ENCODE assay signal across 23 cellular contexts in genomic region chr11:68714047-68714856, GRCh38. TPM values are rescaled to one million over a fixed set of nuclear protein-coding genes. Genes with fewer than 3 reads are reported as not detected.
DNase-seq lines count a peak whose midpoint lies in the region; ATAC-seq and TF ChIP-seq lines count a peak whose summit lies in the region.
"Had no signal": no experiment of that assay in that cellular context is flagged by ENCODE, and none has a peak within 500 bp of the region (broad histone marks: within the 10 kb centered on the region; RNA-seq: fewer than 3 reads in every experiment).

No MANE protein-coding gene starts in this region.

- TF ChIP-seq CTCF in glutamatergic neuron (IDR thresholded peaks at IDR 0.05; ENCODE audit: partially characterized antibody, unreplicated experiment) = no peak

- peak overlapping the region; percentile 34 for H3K27ac Mint-ChIP-seq in activated naive CD8-positive, alpha-beta T cell treated with anti-CD3 and anti-CD28 coated beads, Interleukin-2, amount 10 ng/mL, durations not matched to agents 7 days and 5 days
- H3K27ac Mint-ChIP-seq in activated naive CD8-positive, alpha-beta T cell treated with anti-CD3 and anti-CD28 coated beads, Interleukin-2, amount 50 U/mL, for 24 hours = no peak overlapping the region
- H3K27ac Mint-ChIP-seq in glutamatergic neuron (ENCODE audit: unreplicated experiment) = no peak overlapping the region
- H3K27ac Mint-ChIP-seq: activated CD4-positive, alpha-beta T cell treated with anti-CD3 and anti-CD28 coated beads, Interleukin-2, amount 10 ng/mL, durations not matched to agents 7 days and 5 days; brain; stimulated activated naive CD8-positive, alpha-beta T cell treated with anti-CD3 and anti-CD28 coated beads, Interleukin-15, Interleukin-2, amounts not matched to agents 100 ng/mL and 50 ng/mL, for 24 hours had no signal

- no peaks in the 10 kb centered on the region for H3K27me3 Mint-ChIP-seq in activated naive CD8-positive, alpha-beta T cell treated with anti-CD3 and anti-CD28 coated beads, Interleukin-2, amount 10 ng/mL, durations not matched to agents 7 days and 5 days
- H3K27me3 Mint-ChIP-seq in activated naive CD8-positive, alpha-beta T cell treated with anti-CD3 and anti-CD28 coated beads, Interleukin-2, amount 50 U/mL, for 24 hours = no peaks in the 10 kb centered on the region
- no peaks in the 10 kb centered on the region for H3K27me3 Mint-ChIP-seq in glutamatergic neuron (ENCODE audit: unreplicated experiment)
- H3K27me3 Mint-ChIP-seq: stimulated activated naive CD8-positive, alpha-beta T cell treated with anti-CD3 and anti-CD28 coated beads, Interleukin-15, Interleukin-2, amounts not matched to agents 100 ng/mL and 50 ng/mL, for 24 hours had no signal

- peaks cover 3% of the 10 kb centered on the region for H3K9me3 Mint-ChIP-seq in activated naive CD8-positive, alpha-beta T cell treated with anti-CD3 and anti-CD28 coated beads, Interleukin-2, amount 10 ng/mL, durations not matched to agents 7 days and 5 days
- H3K9me3 Mint-ChIP-seq in activated naive CD8-positive, alpha-beta T cell treated with anti-CD3 and anti-CD28 coated beads, Interleukin-2, amount 50 U/mL, for 24 hours = peaks cover 4% of the 10 kb centered on the region
- no peaks in the 10 kb centered on the region for H3K9me3 Mint-ChIP-seq in glutamatergic neuron (ENCODE audit: unreplicated experiment)

- no peak for DNase-seq in activated naive CD8-positive, alpha-beta T cell treated with anti-CD3 and anti-CD28 coated beads, Interleukin-2, amount 10 ng/mL, durations not matched to agents 7 days and 5 days
- DNase-seq in activated naive CD8-positive, alpha-beta T cell treated with anti-CD3 and anti-CD28 coated beads, Interleukin-2, amount 50 U/mL, for 24 hours = no peak
- DNase-seq in astrocyte of the hippocampus (ENCODE audit: low read depth, low spot score) (peak; percentile 6), medulla oblongata (ENCODE audit: extremely low spot score) (peak; percentile 58), KBM-7 (no peak), glutamatergic neuron (no peak)
- DNase-seq in NK-92 treated with Interleukin-12 subunit alpha and Interleukin-12 subunit beta, amount 100 ng/mL, for 24 hours (lab: John Stamatoyannopoulos, UW) = no peak
- DNase-seq: activated CD4-positive, alpha-beta T cell treated with anti-CD3 and anti-CD28 coated beads, Interleukin-2, amount 10 ng/mL, durations not matched to agents 7 days and 5 days; activated gamma-delta T cell treated with Interleukin-2 at 50 U/mL for 16 hours; activated T-cell treated with anti-CD3 and anti-CD28 coated beads, Interleukin-2, amount 50 U/mL, for 4 hours; adrenal gland; DMS79; GF-D8; HCEC 1CT; mammary epithelial cell; MM.1S; NCI-H2081; OCI-M1; T-helper 9 cell; uterus had no signal

- H3K36me3 Mint-ChIP-seq in activated naive CD8-positive, alpha-beta T cell treated with anti-CD3 and anti-CD28 coated beads, Interleukin-2, amount 10 ng/mL, durations not matched to agents 7 days and 5 days = no peaks in the 10 kb centered on the region
- peaks cover 3% of the 10 kb centered on the region for H3K36me3 Mint-ChIP-seq in activated naive CD8-positive, alpha-beta T cell treated with anti-CD3 and anti-CD28 coated beads, Interleukin-2, amount 50 U/mL, for 24 hours (ENCODE audit: low read depth)
- peaks cover 17% of the 10 kb centered on the region for H3K36me3 Mint-ChIP-seq in glutamatergic neuron (ENCODE audit: unreplicated experiment)
- H3K36me3 Mint-ChIP-seq: brain had no signal

- POLR2A ChIA-PET in activated naive CD8-positive, alpha-beta T cell treated with anti-CD3 and anti-CD28 coated beads, Interleukin-2, amount 10 ng/mL, durations not matched to agents 7 days and 5 days (lab: Charles Lee) = no interaction called here

- ATAC-seq in activated naive CD8-positive, alpha-beta T cell treated with anti-CD3 and anti-CD28 coated beads, Interleukin-2, amount 10 ng/mL, durations not matched to agents 7 days and 5 days (ENCODE audit: low read depth) = no peak
- ATAC-seq in activated naive CD8-positive, alpha-beta T cell treated with anti-CD3 and anti-CD28 coated beads, Interleukin-2, amount 50 U/mL, for 24 hours = no peak
- ATAC-seq in GM18511 (IDR thresholded peaks at IDR 0.05; ENCODE audit: unreplicated experiment) = no peak
- ATAC-seq: activated T-cell treated with anti-CD3 and anti-CD28 coated beads, Interleukin-2, amount 50 U/mL, for 4 hours had no signal

- H3K4me3 Mint-ChIP-seq in activated naive CD8-positive, alpha-beta T cell treated with anti-CD3 and anti-CD28 coated beads, Interleukin-2, amount 10 ng/mL, durations not matched to agents 7 days and 5 days = no peak overlapping the region
- no peak overlapping the region for H3K4me3 Mint-ChIP-seq in activated naive CD8-positive, alpha-beta T cell treated with anti-CD3 and anti-CD28 coated beads, Interleukin-2, amount 50 U/mL, for 24 hours
- H3K4me3 Mint-ChIP-seq in glutamatergic neuron (ENCODE audit: unreplicated experiment) = no peak overlapping the region
- H3K4me3 Mint-ChIP-seq: activated CD4-positive, alpha-beta T cell treated with anti-CD3 and anti-CD28 coated beads, Interleukin-2, amount 10 ng/mL, durations not matched to agents 7 days and 5 days; activated T-cell treated with anti-CD3 and anti-CD28 coated beads, Interleukin-2, amount 50 U/mL, for 4 hours; brain; stimulated activated naive CD8-positive, alpha-beta T cell treated with anti-CD3 and anti-CD28 coated beads, Interleukin-15, Interleukin-2, amounts not matched to agents 100 ng/mL and 50 ng/mL, for 24 hours had no signal

- no peaks in the 10 kb centered on the region for H3K4me1 Mint-ChIP-seq in activated naive CD8-positive, alpha-beta T cell treated with anti-CD3 and anti-CD28 coated beads, Interleukin-2, amount 10 ng/mL, durations not matched to agents 7 days and 5 days
- H3K4me1 Mint-ChIP-seq in activated naive CD8-positive, alpha-beta T cell treated with anti-CD3 and anti-CD28 coated beads, Interleukin-2, amount 50 U/mL, for 24 hours = no peaks in the 10 kb centered on the region
- H3K4me1 Mint-ChIP-seq in glutamatergic neuron (ENCODE audit: low read depth, unreplicated experiment) = no peaks in the 10 kb centered on the region
- H3K4me1 Mint-ChIP-seq: activated CD4-positive, alpha-beta T cell treated with anti-CD3 and anti-CD28 coated beads, Interleukin-2, amount 10 ng/mL, durations not matched to agents 7 days and 5 days had no signal

- in situ Hi-C loops in KBM-7 (cut with MboI; ENCODE audit: low pct_unique_long_range_greater_than_20kb, low sequenced_read_pairs) = no loop called here

RNA-seq across cellular contexts. Expression of gene GAL, which starts 29.9 kb away (rescaled TPM):
- not detected for total RNA-seq in activated naive CD8-positive, alpha-beta T cell treated with anti-CD3 and anti-CD28 coated beads, Interleukin-2, amount 10 ng/mL, durations not matched to agents 7 days and 5 days
- 37.6 TPM for total RNA-seq in glutamatergic neuron (ENCODE audit: unreplicated experiment)
- total RNA-seq: activated CD4-positive, alpha-beta T cell treated with anti-CD3 and anti-CD28 coated beads, Interleukin-2, amount 10 ng/mL, durations not matched to agents 7 days and 5 days had no signal

RNA-seq across cellular contexts. Expression of gene TESMIN, which starts 37.1 kb away (rescaled TPM):
- total RNA-seq in activated naive CD8-positive, alpha-beta T cell treated with anti-CD3 and anti-CD28 coated beads, Interleukin-2, amount 10 ng/mL, durations not matched to agents 7 days and 5 days = 10 to 100 TPM in 1 of 2 experiments, 1 to 10 TPM in 1; 9.2 to 10.5 TPM
- 3.8 TPM for total RNA-seq in glutamatergic neuron (ENCODE audit: unreplicated experiment)

Comparison
In these comparisons a context has a peak if more than half of its experiments do, and no peak if none do; other contexts are left out.
1. DNase-seq: peak in astrocyte of the hippocampus (single experiment) and medulla oblongata (single experiment); none in activated naive CD8-positive, alpha-beta T cell treated with anti-CD3 and anti-CD28 coated beads, Interleukin-2, amount 10 ng/mL, durations not matched to agents 7 days and 5 days (single experiment), activated naive CD8-positive, alpha-beta T cell treated with anti-CD3 and anti-CD28 coated beads, Interleukin-2, amount 50 U/mL, for 24 hours (single experiment), NK-92 treated with Interleukin-12 subunit alpha and Interleukin-12 subunit beta, amount 100 ng/mL, for 24 hours (single experiment), KBM-7 (single experiment) and glutamatergic neuron (single experiment).
2. RNA of gene GAL, which starts 29.9 kb away (total RNA-seq): 37.6 TPM in glutamatergic neuron (single experiment); not detected in activated naive CD8-positive, alpha-beta T cell treated with anti-CD3 and anti-CD28 coated beads, Interleukin-2, amount 10 ng/mL, durations not matched to agents 7 days and 5 days; every median in the first group is over 10 times any median in the second.